ENCODE assay signal across 8 cellular contexts in genomic region chr10:110782616-110783015, GRCh38.
"Had no signal": no experiment of that assay in that cellular context is flagged by ENCODE, and none has a peak within 500 bp of the region (broad histone marks: within the 10 kb centered on the region; RNA-seq: fewer than 3 reads in every experiment).

No MANE protein-coding gene starts in this region.

- H3K4me3 ChIP-seq: cardiac muscle cell, esophagus muscularis mucosa, pancreas, SJCRH30, upper lobe of left lung had no signal

- H3K27me3 ChIP-seq: cardiac muscle cell, esophagus muscularis mucosa, pancreas, SJCRH30, upper lobe of left lung had no signal

- H3K4me1 ChIP-seq: SJCRH30, upper lobe of left lung had no signal

- H3K9me3 ChIP-seq: esophagus muscularis mucosa, pancreas, SJCRH30, upper lobe of left lung had no signal

- H3K27ac ChIP-seq: cardiac muscle cell, SJCRH30 had no signal

- DNase-seq: activated effector memory CD4-positive, alpha-beta T cell treated with Interleukin-2 at 50 U/mL for 16 hours; glutamatergic neuron; pancreas; RPMI8226; SJCRH30; upper lobe of left lung had no signal

- H3K36me3 ChIP-seq: cardiac muscle cell, pancreas, upper lobe of left lung had no signal
